ENCODE assay signal across 13 cellular contexts in genomic region chr15:85026304-85027032, GRCh38. TPM values are rescaled to one million over a fixed set of nuclear protein-coding genes. Genes with fewer than 3 reads are reported as not detected.
DNase-seq lines count a peak whose midpoint lies in the region; ATAC-seq and TF ChIP-seq lines count a peak whose summit lies in the region.
"Had no signal": no experiment of that assay in that cellular context is flagged by ENCODE, and none has a peak within 500 bp of the region (broad histone marks: within the 10 kb centered on the region; RNA-seq: fewer than 3 reads in every experiment).

No MANE protein-coding gene starts in this region.

- H3K27ac ChIP-seq in left ventricle myocardium inferior (replicated peaks) (peak overlapping the region; percentile 62), stomach smooth muscle (ENCODE audit: low read length) (peak overlapping the region; percentile 7)

- TF ChIP-seq CTCF in left ventricle myocardium inferior (IDR thresholded peaks at IDR 0.05; ENCODE audit: borderline replicate concordance): no peak

- H3K27me3 ChIP-seq in left ventricle myocardium inferior (ENCODE audit: low read depth): no peaks in the 10 kb centered on the region
- no peaks in the 10 kb centered on the region for H3K27me3 ChIP-seq in stomach smooth muscle (ENCODE audit: control insufficient read depth in 1 of 2, insufficient read depth in 2 of 2, low read length in 2 of 2)

- no peak overlapping the region for H3K4me3 ChIP-seq in left ventricle myocardium inferior
- no peak overlapping the region for H3K4me3 ChIP-seq in stomach smooth muscle (ENCODE audit: low read length in 2 of 2)

- H3K9me3 Mint-ChIP-seq in activated T-helper 1 cell treated with anti-CD3 and anti-CD28 coated beads, Interleukin-12 subunit alpha, Interleukin-12 subunit beta, Interleukin-2, Interleukin-4 antibody, amounts not matched to agents 30 ng/mL and 10 ng/mL and 1 ng/mL, durations not matched to agents 14 hours and 24 hours and 36 hours: no peaks in the 10 kb centered on the region
- H3K9me3 Mint-ChIP-seq: activated T-cell treated with anti-CD3 and anti-CD28 coated beads, Interleukin-2, amount 50 U/mL, for 4 hours; stimulated activated naive B cell treated with anti-CD40 and anti-IgM and Interleukin-4, amounts not matched to agents 10 μg/mL and 1 μg/mL and 100 μg/mL, for 72 hours had no signal

- intact Hi-C loops in activated T-helper 1 cell treated with anti-CD3 and anti-CD28 coated beads, Interleukin-12 subunit alpha, Interleukin-12 subunit beta, Interleukin-2, Interleukin-4 antibody, amounts not matched to agents 30 ng/mL and 10 ng/mL and 1 ng/mL, durations not matched to agents 14 hours and 24 hours and 36 hours (cut with micrococcal nuclease): no loop called here
- intact Hi-C loops in left ventricle myocardium inferior (cut with micrococcal nuclease): no loop called here

- no peak for DNase-seq in activated T-helper 1 cell treated with anti-CD3 and anti-CD28 coated beads, Interleukin-12 subunit alpha, Interleukin-12 subunit beta, Interleukin-2, Interleukin-4 antibody, amounts not matched to agents 30 ng/mL and 10 ng/mL and 1 ng/mL, durations not matched to agents 14 hours and 24 hours and 36 hours (ENCODE audit: low spot score)
- DNase-seq in left ventricle myocardium inferior (peak; percentile 44), AG20443 (ENCODE audit: low spot score) (no peak), DMS153 treated with DMSO at 0.1 percent for 48 hours (lab: John Stamatoyannopoulos, UW; ENCODE audit: unreplicated experiment) (no peak)
- DNase-seq: activated T-cell treated with anti-CD3 and anti-CD28 coated beads, Interleukin-2, amount 50 U/mL, for 4 hours; NCI-H2171; stimulated activated CD4-positive, alpha-beta T cell treated with anti-CD3 and anti-CD28 coated beads, Interleukin-4, amount 100 ng/mL, for 1 hour; stimulated activated naive B cell treated with anti-CD40 and anti-IgM and Interleukin-4, amounts not matched to agents 10 μg/mL and 1 μg/mL and 100 μg/mL, for 72 hours had no signal

- no peaks in the 10 kb centered on the region for H3K27me3 Mint-ChIP-seq in activated T-helper 1 cell treated with anti-CD3 and anti-CD28 coated beads, Interleukin-12 subunit alpha, Interleukin-12 subunit beta, Interleukin-2, Interleukin-4 antibody, amounts not matched to agents 30 ng/mL and 10 ng/mL and 1 ng/mL, durations not matched to agents 14 hours and 24 hours and 36 hours (ENCODE audit: insufficient read depth)
- H3K27me3 Mint-ChIP-seq: brain; stimulated activated naive B cell treated with anti-CD40 and anti-IgM and Interleukin-4, amounts not matched to agents 10 μg/mL and 1 μg/mL and 100 μg/mL, for 72 hours had no signal

- H3K27ac Mint-ChIP-seq in activated T-helper 1 cell treated with anti-CD3 and anti-CD28 coated beads, Interleukin-12 subunit alpha, Interleukin-12 subunit beta, Interleukin-2, Interleukin-4 antibody, amounts not matched to agents 30 ng/mL and 10 ng/mL and 1 ng/mL, durations not matched to agents 14 hours and 24 hours and 36 hours: peak overlapping the region; percentile 9
- H3K27ac Mint-ChIP-seq: stimulated activated naive B cell treated with anti-CD40 and anti-IgM and Interleukin-4, amounts not matched to agents 10 μg/mL and 1 μg/mL and 100 μg/mL, for 72 hours had no signal

- ATAC-seq in GM19395 (IDR thresholded peaks at IDR 0.05; ENCODE audit: unreplicated experiment) (peak; percentile 41), GM21576 (IDR thresholded peaks at IDR 0.05; ENCODE audit: unreplicated experiment) (no peak)
- ATAC-seq: activated T-cell treated with anti-CD3 and anti-CD28 coated beads, Interleukin-2, amount 50 U/mL, for 4 hours; esophagus mucosa; stimulated activated naive B cell treated with anti-CD40 and anti-IgM and Interleukin-4, amounts not matched to agents 10 μg/mL and 1 μg/mL and 100 μg/mL, for 72 hours had no signal

- H3K9me3 ChIP-seq in left ventricle myocardium inferior (replicated peaks): no peaks in the 10 kb centered on the region
- H3K9me3 ChIP-seq in stomach smooth muscle (ENCODE audit: control insufficient read depth in 2 of 2, low read length in 2 of 2): no peaks in the 10 kb centered on the region

- H3K36me3 ChIP-seq in left ventricle myocardium inferior: no peaks in the 10 kb centered on the region
- H3K36me3 ChIP-seq in stomach smooth muscle (ENCODE audit: control insufficient read depth in 2 of 2, insufficient read depth in 2 of 2, low read length in 2 of 2): no peaks in the 10 kb centered on the region

- no peak overlapping the region for H3K9ac ChIP-seq in stomach smooth muscle (ENCODE audit: low read length in 2 of 2)

- peaks cover 47% of the 10 kb centered on the region for H3K4me1 Mint-ChIP-seq in activated T-helper 1 cell treated with anti-CD3 and anti-CD28 coated beads, Interleukin-12 subunit alpha, Interleukin-12 subunit beta, Interleukin-2, Interleukin-4 antibody, amounts not matched to agents 30 ng/mL and 10 ng/mL and 1 ng/mL, durations not matched to agents 14 hours and 24 hours and 36 hours (ENCODE audit: low read depth)

- H3K4me1 ChIP-seq in left ventricle myocardium inferior (peaks cover 83% of the 10 kb centered on the region), stomach smooth muscle (ENCODE audit: control insufficient read depth, insufficient read depth, low read length) (peaks cover 26% of the 10 kb centered on the region)

- no peak overlapping the region for H3K4me3 Mint-ChIP-seq in activated T-helper 1 cell treated with anti-CD3 and anti-CD28 coated beads, Interleukin-12 subunit alpha, Interleukin-12 subunit beta, Interleukin-2, Interleukin-4 antibody, amounts not matched to agents 30 ng/mL and 10 ng/mL and 1 ng/mL, durations not matched to agents 14 hours and 24 hours and 36 hours
- H3K4me3 Mint-ChIP-seq: activated T-cell treated with anti-CD3 and anti-CD28 coated beads, Interleukin-2, amount 50 U/mL, for 4 hours; brain; stimulated activated naive B cell treated with anti-CD40 and anti-IgM and Interleukin-4, amounts not matched to agents 10 μg/mL and 1 μg/mL and 100 μg/mL, for 72 hours had no signal

- H3K36me3 Mint-ChIP-seq in activated T-helper 1 cell treated with anti-CD3 and anti-CD28 coated beads, Interleukin-12 subunit alpha, Interleukin-12 subunit beta, Interleukin-2, Interleukin-4 antibody, amounts not matched to agents 30 ng/mL and 10 ng/mL and 1 ng/mL, durations not matched to agents 14 hours and 24 hours and 36 hours (ENCODE audit: low read depth): peaks cover 2% of the 10 kb centered on the region
- H3K36me3 Mint-ChIP-seq: brain; stimulated activated naive B cell treated with anti-CD40 and anti-IgM and Interleukin-4, amounts not matched to agents 10 μg/mL and 1 μg/mL and 100 μg/mL, for 72 hours had no signal

RNA-seq across cellular contexts. Expression of gene PDE8A, which starts 44.8 kb away (rescaled TPM):
- total RNA-seq in activated T-helper 1 cell treated with anti-CD3 and anti-CD28 coated beads, Interleukin-12 subunit alpha, Interleukin-12 subunit beta, Interleukin-2, Interleukin-4 antibody, amounts not matched to agents 30 ng/mL and 10 ng/mL and 1 ng/mL, durations not matched to agents 14 hours and 24 hours and 36 hours: 17.4 and 25.2 TPM in 2 replicates
- total RNA-seq in left ventricle myocardium inferior: 17.8 TPM
